14 cellular contexts compared by ENCODE assay signal in the genomic region with DNA sequence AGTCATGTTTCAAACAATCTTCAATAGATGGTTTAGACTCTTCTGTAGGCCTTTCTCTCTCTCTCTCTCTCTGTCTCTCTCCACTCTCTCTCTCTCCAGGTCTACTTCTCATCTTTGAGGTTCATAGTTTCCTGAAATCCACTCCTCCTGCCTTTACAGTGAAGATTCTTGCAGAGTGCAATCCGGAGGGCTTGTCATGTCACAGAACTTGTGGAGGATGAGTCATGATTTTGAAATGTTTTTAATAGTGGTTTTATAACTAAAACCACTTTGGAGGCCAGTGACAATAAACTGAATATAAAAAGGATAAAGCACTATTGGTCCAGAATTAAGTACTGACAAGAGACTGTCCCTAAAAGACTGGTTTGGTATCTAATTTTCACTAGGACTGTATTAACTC.
DNase-seq lines count a peak whose midpoint lies in the region; ATAC-seq and TF ChIP-seq lines count a peak whose summit lies in the region.
"Had no signal": no experiment of that assay in that cellular context is flagged by ENCODE, and none has a peak within 500 bp of the region (broad histone marks: within the 10 kb centered on the region; RNA-seq: fewer than 3 reads in every experiment).

No MANE protein-coding gene starts in this region.

- H3K27me3 ChIP-seq in adipocyte (replicated peaks; ENCODE audit: control insufficient read depth, insufficient read depth, low read length) = no peaks in the 10 kb centered on the region

- H3K4me3 ChIP-seq in adipocyte (ENCODE audit: low read length) (no peak overlapping the region), fibroblast of pulmonary artery (replicated peaks; ENCODE audit: low read depth, low read length) (no peak overlapping the region)

- H3K9ac ChIP-seq in adipocyte (ENCODE audit: low read length) = no peak overlapping the region

- H3K4me1 ChIP-seq in adipocyte (ENCODE audit: control insufficient read depth, insufficient read depth, low read length) = peaks cover 39% of the 10 kb centered on the region

- H3K36me3 ChIP-seq in adipocyte (ENCODE audit: control insufficient read depth, insufficient read depth, low read length, severe bottlenecking) = no peaks in the 10 kb centered on the region

- no peak for ATAC-seq in HG03565 (IDR thresholded peaks at IDR 0.05; ENCODE audit: unreplicated experiment)
- no peak for ATAC-seq in GM21529 (IDR thresholded peaks at IDR 0.05; ENCODE audit: unreplicated experiment)
- ATAC-seq: CD8-positive, alpha-beta T cell; left ventricle myocardium superior had no signal

- DNase-seq in GM04504 (ENCODE audit: low read depth) (peak; percentile 23), adipocyte (ENCODE audit: low read depth) (peak; percentile 77), fibroblast of pulmonary artery (ENCODE audit: low read depth) (peak; percentile 24), smooth muscle cell of the brain vasculature (ENCODE audit: low read depth, low spot score) (peak; percentile 41), superior temporal gyrus (ENCODE audit: extremely low spot score) (no peak), DMS79 (lab: John Stamatoyannopoulos, UW) (no peak)
- DNase-seq: activated CD4-positive, CD25-positive, alpha-beta regulatory T cell treated with anti-CD3 and anti-CD28 coated beads, Interleukin-2, amount 50 U/mL, for 72 hours; CD8-positive, alpha-beta T cell; left ventricle myocardium superior; NCI-H2029 treated with DMSO at 0.1 percent for 48 hours; NCI-H774; posterior cingulate gyrus had no signal

- no peaks in the 10 kb centered on the region for H3K9me3 ChIP-seq in adipocyte (ENCODE audit: control insufficient read depth, low read length)

- no peak for TF ChIP-seq CTCF in fibroblast of pulmonary artery (IDR thresholded peaks at IDR 0.05; ENCODE audit: low read length, missing control alignments)

Comparison
In these comparisons a context has a peak if more than half of its experiments do, and no peak if none do; other contexts are left out.
1. DNase-seq: peak in GM04504 (single experiment), adipocyte (single experiment), fibroblast of pulmonary artery (single experiment) and smooth muscle cell of the brain vasculature (single experiment); none in superior temporal gyrus (single experiment) and DMS79 (single experiment).